18 cellular contexts compared by ENCODE assay signal in genomic region chr10:23191764-23192395, GRCh38. TPM values are rescaled to one million over a fixed set of nuclear protein-coding genes. Genes with fewer than 3 reads are reported as not detected.
DNase-seq lines count a peak whose midpoint lies in the region; ATAC-seq, FAIRE-seq and TF ChIP-seq lines count a peak whose summit lies in the region.
"Had no signal": no experiment of that assay in that cellular context is flagged by ENCODE, and none has a peak within 500 bp of the region (broad histone marks: within the 10 kb centered on the region; RNA-seq: fewer than 3 reads in every experiment).

Gene PTF1A, plus strand, starts transcription at chr10:23192312. Its CDS starts 219 bp downstream, at chr10:23192531.

- peaks cover 93% of the 10 kb centered on the region for H3K27me3 ChIP-seq in H9 (ENCODE audit: insufficient read depth, low read length)

- H2AFZ ChIP-seq in H9 (ENCODE audit: low read length), result no peak within 1 kb of the TSS

- no peak within 1 kb of the TSS for H3K4me3 ChIP-seq in A549
- H3K4me3 ChIP-seq in mucosa of descending colon, result no peak within 1 kb of the TSS

- TF ChIP-seq POLR2A in A549 (IDR thresholded peaks at IDR 0.05; ENCODE audit: low read length), result no peak

- no peak within 1 kb of the TSS; the same call in 1 of the 2 replicates for H3K14ac ChIP-seq in H9 (ENCODE audit: insufficient read depth, low read length)

- no peak within 1 kb of the TSS for H3K56ac ChIP-seq in H9 (ENCODE audit: insufficient read length, low read depth, low read length)

- no peaks in the 10 kb centered on the region for H3K79me2 ChIP-seq in H9 (ENCODE audit: insufficient read depth, low read length)

- no peak for TF ChIP-seq RAD21 in A549 (conservative IDR thresholded peaks at IDR 0.05 in 1 of 2, IDR thresholded peaks at IDR 0.05 in 1 of 2)

- no peak within 1 kb of the TSS for H3K27ac Mint-ChIP-seq in H9
- no peak within 1 kb of the TSS for H3K27ac Mint-ChIP-seq in chondrocyte (ENCODE audit: unreplicated experiment)

- no peak for ATAC-seq in A549
- peak; percentile 44 for ATAC-seq in mucosa of descending colon
- ATAC-seq in HG03097 (IDR thresholded peaks at IDR 0.05; ENCODE audit: low FRiP score, unreplicated experiment), result no peak

- H3K36me3 ChIP-seq in mucosa of descending colon (ENCODE audit: low read depth), result no peaks in the 10 kb centered on the region

- TF ChIP-seq EP300 in A549 (IDR thresholded peaks at IDR 0.05), result no peak

- H2BK12ac ChIP-seq in H9 (ENCODE audit: insufficient read length, low read depth, low read length), result no peak within 1 kb of the TSS

- no peak within 1 kb of the TSS for H4K91ac ChIP-seq in H9 (ENCODE audit: insufficient read length, low read depth, low read length)

- CTCF ChIA-PET in A549 (lab: Yijun Ruan, JAX), result interaction anchor here (0.6 kb wide), 1 partner anchor 28 kb away, joined by 3 read pairs; no protein-coding TSS in a partner anchor
- CTCF ChIA-PET in GM10248 (lab: Yijun Ruan, JAX), result no interaction called here

- POLR2A ChIA-PET in A549 (lab: Yijun Ruan, JAX) (no interaction called here), GM10248 (lab: Yijun Ruan, JAX) (no interaction called here)

- H3K4ac ChIP-seq in H9 (ENCODE audit: low read depth, low read length), result no peak within 1 kb of the TSS

- no peak within 1 kb of the TSS for H3K23ac ChIP-seq in H9 (ENCODE audit: insufficient read length, low read depth, low read length)

- DNase-seq in A549 (ENCODE audit: low read depth in 1 of 2, low spot score in 1 of 2) (no peak), H9 (peak; percentile 46), chondrocyte (ENCODE audit: low spot score) (no peak), mucosa of descending colon (no peak), COR-L47 (lab: John Stamatoyannopoulos, UW) (no peak), OCI-M1 (lab: John Stamatoyannopoulos, UW) (no peak), GM10248 (ENCODE audit: extremely low spot score) (no peak)
- DNase-seq: activated effector memory CD4-positive, alpha-beta T cell treated with anti-CD3 and anti-CD28 coated beads, Interleukin-2, amount 50 U/mL, for 16 hours; AML-193; NCI-H187 treated with DMSO at 0.1 percent for 48 hours; occipital lobe; substantia nigra had no signal

- H2BK15ac ChIP-seq in H9 (ENCODE audit: low read depth, low read length), result no peak within 1 kb of the TSS

- no peak within 1 kb of the TSS for H2BK120ac ChIP-seq in H9 (ENCODE audit: low read depth, low read length, poor library complexity, severe bottlenecking)

- 74% methylated on average over 21 of the region's 77 CpGs for WGBS in A549 (ENCODE audit: missing lambda C conversion rate)
- no CpG with 5 or more reads among the region's 77 CpGs for WGBS in H9 (ENCODE audit: extremely low coverage, insufficient read length, low lambda C conversion rate)

- no peak for FAIRE-seq in A549 (lab: Jason Lieb, UNC)
- FAIRE-seq: TTC549 had no signal

- H3K27ac ChIP-seq in A549 (no peak within 1 kb of the TSS), H9 (ENCODE audit: insufficient read length, low read depth, low read length) (no peak within 1 kb of the TSS)
- H3K27ac ChIP-seq: KMS-11 had no signal

- no peak within 1 kb of the TSS for H3K18ac ChIP-seq in H9 (ENCODE audit: insufficient read length, low read depth, low read length)

- no peak for TF ChIP-seq CTCF in A549 (IDR thresholded peaks at IDR 0.05)
- no peak for TF ChIP-seq CTCF in H9 (conservative IDR thresholded peaks at IDR 0.05)
- no peak for TF ChIP-seq CTCF in chondrocyte (IDR thresholded peaks at IDR 0.05)
- TF ChIP-seq CTCF in mucosa of descending colon (IDR thresholded peaks at IDR 0.05), result no peak
- TF ChIP-seq CTCF in GM10248 (IDR thresholded peaks at IDR 0.05; ENCODE audit: control extremely low read depth, extremely low read depth, low read depth, missing control alignments), result no peak

- H3K27me3 Mint-ChIP-seq in H9 (ENCODE audit: low read depth) (peaks cover 97% of the 10 kb centered on the region), chondrocyte (ENCODE audit: low read depth) (peaks cover 75% of the 10 kb centered on the region)

- H3K4me3 Mint-ChIP-seq in H9 (peak within 1 kb of the TSS; percentile 51 to 80), chondrocyte (ENCODE audit: unreplicated experiment) (peak within 1 kb of the TSS; percentile 46)

- peak within 1 kb of the TSS; percentile 34; the same call in 2 of the 3 replicates for H3K4me2 ChIP-seq in A549
- H3K4me2 ChIP-seq in H9 (ENCODE audit: insufficient read depth, insufficient read length, low read length), result peak within 1 kb of the TSS; percentile 31
- H3K4me2 ChIP-seq: KMS-11 had no signal

- H2BK20ac ChIP-seq in H9 (ENCODE audit: low read depth, low read length, poor library complexity, severe bottlenecking), result no peak within 1 kb of the TSS

- H2AK5ac ChIP-seq in H9 (ENCODE audit: insufficient read length, low read length), result no peak within 1 kb of the TSS

- no peaks in the 10 kb centered on the region for H3K79me1 ChIP-seq in H9 (ENCODE audit: insufficient read depth, low read depth, low read length, poor library complexity, severe bottlenecking)

- H3T11ph ChIP-seq in H9 (ENCODE audit: low read length), result no peak within 1 kb of the TSS

- H3K4me1 Mint-ChIP-seq in H9 (peaks cover 17 to 40% of the 10 kb centered on the region in 2 experiments), chondrocyte (ENCODE audit: low read depth) (peaks cover 10% of the 10 kb centered on the region)

- H2BK5ac ChIP-seq in H9 (ENCODE audit: insufficient read length, low read length), result no peak within 1 kb of the TSS

- intact Hi-C loops in mucosa of descending colon (cut with DNase I, micrococcal nuclease), result no loop called here

- H3K9ac ChIP-seq in H9 (ENCODE audit: extremely low read depth, insufficient read length, low read length), result no peak within 1 kb of the TSS
- H3K9ac ChIP-seq: KMS-11 had no signal

- peaks cover 5% of the 10 kb centered on the region for H3K23me2 ChIP-seq in H9 (ENCODE audit: insufficient read length, low read depth, low read length, poor library complexity, severe bottlenecking)

- H4K20me1 ChIP-seq in H9 (ENCODE audit: control insufficient read depth, insufficient read depth, insufficient read length), result peaks cover 3% of the 10 kb centered on the region

- no peaks in the 10 kb centered on the region for H3K9me3 ChIP-seq in A549
- H3K9me3 ChIP-seq in H9 (ENCODE audit: control insufficient read depth, low read depth, low read length), result no peaks in the 10 kb centered on the region
- H3K9me3 ChIP-seq in mucosa of descending colon, result no peaks in the 10 kb centered on the region

- no peak within 1 kb of the TSS for H4K5ac ChIP-seq in H9 (ENCODE audit: insufficient read length, low read depth, low read length)

- H3K9me3 Mint-ChIP-seq in H9, result peaks cover 6 to 20% of the 10 kb centered on the region in 2 experiments
- no peaks in the 10 kb centered on the region for H3K9me3 Mint-ChIP-seq in chondrocyte (ENCODE audit: low read depth)

- H3K36me3 Mint-ChIP-seq in H9 (ENCODE audit: insufficient read depth in 1 of 3, low read depth in 3 of 3) (peaks cover 0 to 3% (median 0%) of the 10 kb centered on the region in 3 experiments; a peak in 2 of 7 replicates), chondrocyte (ENCODE audit: low read depth) (no peaks in the 10 kb centered on the region)

- H4K8ac ChIP-seq in H9 (replicated peaks; ENCODE audit: insufficient read length, low read depth, low read length), result no peak within 1 kb of the TSS

- H3K4me1 ChIP-seq in A549 (no peaks in the 10 kb centered on the region), H9 (ENCODE audit: insufficient read depth, low read length) (0 out of 2 replicates have a peak, but pooled peaks cover 2% of the 10 kb centered on the region), mucosa of descending colon (ENCODE audit: low read depth) (peaks cover 5% of the 10 kb centered on the region)

TF ChIP-seq in A549, 52 proteins besides CTCF, POLR2A, EP300 and RAD21:
- no peak for TF ChIP-seq CEBPB (IDR thresholded peaks at IDR 0.05)
- no peak for TF ChIP-seq USF2 (IDR thresholded peaks at IDR 0.05)
- TF ChIP-seq CHD2 (IDR thresholded peaks at IDR 0.05; ENCODE audit: low read length, partially characterized antibody), result no peak
- TF ChIP-seq TFCP2L1 (CRISPR knock-in tag; IDR thresholded peaks at IDR 0.05), result no peak
- TF ChIP-seq ZFP36 (IDR thresholded peaks at IDR 0.05; ENCODE audit: borderline replicate concordance, partially characterized antibody), result no peak
- TF ChIP-seq SMC3 (IDR thresholded peaks at IDR 0.05), result no peak
- TF ChIP-seq RARB (CRISPR knock-in tag; IDR thresholded peaks at IDR 0.05), result no peak
- no peak for TF ChIP-seq EHMT2 (IDR thresholded peaks at IDR 0.05; ENCODE audit: low read depth)
- no peak for TF ChIP-seq MAX (IDR thresholded peaks at IDR 0.05)
- TF ChIP-seq ATOH8 (CRISPR knock-in tag; IDR thresholded peaks at IDR 0.05; ENCODE audit: low read depth), result no peak
- no peak for TF ChIP-seq CBX8 (IDR thresholded peaks at IDR 0.05)

RNA-seq across cellular contexts. Expression of gene PTF1A, which starts in this region (rescaled TPM):
- not detected in 2 replicates for polyA plus RNA-seq in A549 (2011; rRNA removed)
- not detected in 2 replicates for polyA plus RNA-seq in A549 (2012; cell fraction: cytosol; rRNA removed)
- polyA plus RNA-seq in A549 (2012; cell fraction: nucleus; rRNA removed), result not detected in 2 replicates
- not detected in 3 replicates for polyA plus RNA-seq in A549 (2017; fragmentation: RNase III; extraction: RNeasy Plus Mini Kit Qiagen cat#74134 plus additional on column Dnase treatment)
- not detected in 2 replicates for polyA minus RNA-seq in A549 (2011; rRNA and poly(A)+ RNA removed)
- not detected in 2 replicates for total RNA-seq in H9 (2021)
- not detected in 3 replicates for total RNA-seq in chondrocyte
- total RNA-seq in mucosa of descending colon, result not detected
- total RNA-seq: dermis microvascular lymphatic vessel endothelial cell, fibroblast of lung, lung microvascular endothelial cell, occipital lobe had no signal
- polyA plus RNA-seq: fibroblast of lung had no signal

Comparison
In these comparisons a context has a peak if more than half of its experiments do, and no peak if none do; other contexts are left out.
1. Peak in DNase-seq and H3K4me2 ChIP-seq in H9; RNA of the gene not detected or under 1 TPM.
2. Peak in ATAC-seq in mucosa of descending colon; RNA of the gene not detected or under 1 TPM.